ENCODE assay signal across 22 cellular contexts in the genomic region with DNA sequence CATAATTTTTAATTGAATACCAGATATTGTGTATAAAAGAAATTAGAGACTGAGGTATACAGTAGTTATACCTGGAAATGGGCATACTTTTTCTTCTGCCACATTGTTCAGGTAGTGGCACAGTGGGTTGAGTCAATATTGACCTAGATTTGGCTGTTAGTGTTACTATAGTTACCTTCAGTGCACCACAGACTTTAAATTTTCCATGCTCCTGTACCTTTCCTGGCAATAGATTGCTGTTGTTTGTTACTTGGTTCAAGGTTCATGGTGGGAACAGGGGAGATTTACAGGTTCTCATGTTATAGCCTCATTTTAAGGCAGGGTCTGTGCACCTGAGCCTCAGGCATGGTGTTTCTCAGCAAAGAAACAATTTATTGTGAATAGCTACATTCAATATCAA.
DNase-seq lines count a peak whose midpoint lies in the region; ATAC-seq lines count a peak whose summit lies in the region.
"Had no signal": no experiment of that assay in that cellular context is flagged by ENCODE, and none has a peak within 500 bp of the region (broad histone marks: within the 10 kb centered on the region; RNA-seq: fewer than 3 reads in every experiment).

No MANE protein-coding gene starts in this region.

- DNase-seq in DMS53 (lab: John Stamatoyannopoulos, UW) (peak; percentile 50), DMS53 treated with DMSO at 0.1 percent for 48 hours (lab: John Stamatoyannopoulos, UW; ENCODE audit: unreplicated experiment) (no peak), NCI-H748 treated with DMSO at 0.1 percent for 48 hours (lab: John Stamatoyannopoulos, UW) (peak; percentile 0), NCI-H748 (lab: John Stamatoyannopoulos, UW; ENCODE audit: unreplicated experiment) (no peak), HuH-7 (ENCODE audit: low spot score) (peak; percentile 16), HuH-7.5 (ENCODE audit: low spot score) (peak; percentile 15), NCI-H1048 (lab: John Stamatoyannopoulos, UW) (no peak)
- DNase-seq: 8988T; ACHN; BE2C; C1 segment of cervical spinal cord; CD4-positive, alpha-beta memory T cell; CD4-positive, CD25-positive, alpha-beta regulatory T cell; CD8-positive, alpha-beta memory T cell; COR-L47; DMS 273 treated with DMSO at 0.1 percent for 48 hours; DMS79; DND-41; EL; GDM1 had no signal

- no peak for ATAC-seq in HG02852 (IDR thresholded peaks at IDR 0.05; ENCODE audit: unreplicated experiment)
- ATAC-seq: GM12878 had no signal

Comparison
In these comparisons a context has a peak if more than half of its experiments do, and no peak if none do; other contexts are left out.
1. DNase-seq: peak in DMS53 (single experiment), NCI-H748 treated with DMSO at 0.1 percent for 48 hours (single experiment), HuH-7 (single experiment) and HuH-7.5 (single experiment); none in DMS53 treated with DMSO at 0.1 percent for 48 hours (single experiment), NCI-H748 (single experiment) and NCI-H1048 (single experiment).